In the genomic region with DNA sequence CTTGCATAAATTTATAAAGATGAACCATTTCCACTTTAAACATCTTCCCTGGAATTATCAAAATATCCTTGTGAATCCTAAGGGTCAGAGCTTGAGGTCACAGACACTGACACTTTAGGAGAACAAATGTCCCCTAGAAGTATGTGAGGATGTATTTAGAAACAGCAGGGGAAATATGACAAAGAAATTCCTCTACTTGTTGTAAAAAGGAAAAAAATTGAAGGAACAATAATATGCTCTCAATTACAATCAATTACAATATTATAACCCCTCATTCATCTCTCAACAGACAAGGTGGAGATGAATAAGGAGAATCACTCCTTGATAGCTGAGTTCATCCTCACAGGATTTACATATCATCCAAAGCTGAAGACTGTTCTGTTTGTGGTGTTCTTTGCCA, we compare ENCODE assay signal across 39 cellular contexts. TPM values are rescaled to one million over a fixed set of nuclear protein-coding genes. Genes with fewer than 3 reads are reported as not detected.
"Had no signal": no experiment of that assay in that cellular context is flagged by ENCODE, and none has a peak within 500 bp of the region (broad histone marks: within the 10 kb centered on the region; RNA-seq: fewer than 3 reads in every experiment).

A gene with protein sequence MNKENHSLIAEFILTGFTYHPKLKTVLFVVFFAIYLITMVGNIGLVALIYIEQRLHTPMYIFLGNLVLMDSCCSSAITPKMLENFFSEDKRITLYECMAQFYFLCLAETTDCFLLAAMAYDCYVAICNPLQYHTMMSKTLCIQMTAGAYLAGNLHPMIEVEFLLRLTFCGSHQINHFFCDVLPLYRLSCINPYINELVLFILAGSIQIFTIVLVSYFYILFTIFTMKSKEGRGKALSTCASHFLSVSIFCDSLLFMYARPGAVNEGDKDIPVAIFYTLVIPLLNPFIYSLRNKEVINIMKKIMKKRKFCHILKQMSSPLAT (plus strand): TSS at position 301 of the 400 bp plus-strand sequence. CDS start 0 bp downstream, at position 301.

- ATAC-seq: activated naive CD4-positive, alpha-beta T cell treated with anti-CD3 and anti-CD28 coated beads, Interleukin-2, amount 50 U/mL, for 72 hours; activated naive CD8-positive, alpha-beta T cell treated with anti-CD3 and anti-CD28 coated beads, Interleukin-2, amount 50 U/mL, for 24 hours; activated T-cell treated with anti-CD3 and anti-CD28 coated beads, Interleukin-2, amount 50 U/mL, for 4 hours; activated T-cell treated with anti-CD3 and anti-CD28 coated beads, Interleukin-2, amount 50 U/mL, for 72 hours; activated T-helper 17 cell treated with anti-CD3 and anti-CD28 coated beads, Interleukin-2, amount 50 U/mL, for 72 hours; body of pancreas had no signal

- H3K27me3 ChIP-seq: adrenal gland, ascending aorta, body of pancreas, brain microvascular endothelial cell, breast epithelium, cardiac muscle cell had no signal

- FAIRE-seq: astrocyte, bronchial epithelial cell had no signal

- DNase-seq: activated effector memory CD4-positive, alpha-beta T cell treated with anti-CD3 and anti-CD28 coated beads, Interleukin-2, amount 50 U/mL, for 16 hours; activated effector memory CD4-positive, alpha-beta T cell treated with Interleukin-2 at 50 U/mL for 16 hours; activated gamma-delta T cell treated with Interleukin-2 at 50 U/mL for 16 hours; activated naive CD4-positive, alpha-beta T cell; activated naive CD4-positive, alpha-beta T cell treated with anti-CD3 and anti-CD28 coated beads for 36 hours; activated naive CD4-positive, alpha-beta T cell treated with anti-CD3 and anti-CD28 coated beads, Interleukin-2, amount 10 ng/mL, durations not matched to agents 7 days and 5 days; activated naive CD4-positive, alpha-beta T cell treated with anti-CD3 and anti-CD28 coated beads, Interleukin-2, amount 50 U/mL, for 16 hours; activated naive CD4-positive, alpha-beta T cell treated with Interleukin-2 at 50 U/mL for 16 hours; activated naive CD8-positive, alpha-beta T cell treated with anti-CD3 and anti-CD28 coated beads for 36 hours; activated naive CD8-positive, alpha-beta T cell treated with anti-CD3 and anti-CD28 coated beads, Interleukin-2, amount 10 ng/mL, durations not matched to agents 7 days and 5 days; activated naive CD8-positive, alpha-beta T cell treated with anti-CD3 and anti-CD28 coated beads, Interleukin-2, amount 50 U/mL, for 24 hours; activated T-cell treated with anti-CD3 and anti-CD28 coated beads, Interleukin-2, amount 50 U/mL, for 1 hour; activated T-cell treated with anti-CD3 and anti-CD28 coated beads, Interleukin-2, amount 50 U/mL, for 24 hours; activated T-cell treated with anti-CD3 and anti-CD28 coated beads, Interleukin-2, amount 50 U/mL, for 4 hours; activated T-cell treated with anti-CD3 and anti-CD28 coated beads, Interleukin-2, amount 50 U/mL, for 48 hours; activated T-cell treated with anti-CD3 and anti-CD28 coated beads, Interleukin-2, amount 50 U/mL, for 72 hours; adrenal gland; amniotic stem cell; amygdala; anterior cingulate cortex; aorta; body of pancreas; brain microvascular endothelial cell; caudate nucleus; central memory CD4-positive, alpha-beta T cell; cerebellar nuclear complex had no signal

- H3K36me3 ChIP-seq: adrenal gland, ascending aorta, brain microvascular endothelial cell, breast epithelium, cardiac muscle cell had no signal

- H3K27ac ChIP-seq: adrenal gland, ascending aorta, body of pancreas, brain microvascular endothelial cell, breast epithelium, cardiac muscle cell had no signal

- H3K9me3 ChIP-seq: adrenal gland, ascending aorta, body of pancreas, breast epithelium had no signal

- H3K4me3 ChIP-seq: adrenal gland, ascending aorta, body of pancreas, breast epithelium, cardiac muscle cell had no signal

- H3K4me1 ChIP-seq: adrenal gland, ascending aorta, body of pancreas, breast epithelium had no signal

RNA-seq across cellular contexts. Expression of the gene that starts here (rescaled TPM):
- total RNA-seq: activated naive CD4-positive, alpha-beta T cell treated with anti-CD3 and anti-CD28 coated beads for 36 hours; activated naive CD4-positive, alpha-beta T cell treated with anti-CD3 and anti-CD28 coated beads, Interleukin-2, amount 50 U/mL, for 72 hours; activated naive CD8-positive, alpha-beta T cell treated with anti-CD3 and anti-CD28 coated beads for 36 hours; activated naive CD8-positive, alpha-beta T cell treated with anti-CD3 and anti-CD28 coated beads, Interleukin-2, amount 10 ng/mL, durations not matched to agents 7 days and 5 days; activated T-cell treated with anti-CD3 and anti-CD28 coated beads, Interleukin-2, amount 50 U/mL, for 4 hours; activated T-cell treated with anti-CD3 and anti-CD28 coated beads, Interleukin-2, amount 50 U/mL, for 72 hours; activated T-helper 1 cell treated with anti-CD3 and anti-CD28 coated beads, Interleukin-12 subunit alpha, Interleukin-12 subunit beta, Interleukin-2, Interleukin-4 antibody, amounts not matched to agents 30 ng/mL and 10 ng/mL and 1 ng/mL, durations not matched to agents 14 hours and 24 hours and 36 hours; activated T-helper 17 cell treated with anti-CD3 and anti-CD28 coated beads, Interleukin-2, amount 50 U/mL, for 72 hours; activated T-helper 2 cell treated with anti-CD3 and anti-CD28 coated beads, Interferon-gamma antibody, Interleukin-2, Interleukin-4, amounts not matched to agents 10 μg/mL and 5 μg/mL and 100 μg/mL, durations not matched to agents 14 hours and 24 hours and 36 hours; adrenal gland; aorta; ascending aorta; astrocyte; body of pancreas; breast epithelium; bronchial epithelial cell; cardiac muscle cell; cardiac septum; cerebellum; chondrocyte had no signal
- polyA plus RNA-seq: adipose tissue, adrenal gland, aorta, cardiac muscle cell had no signal
